18 cellular contexts compared by ENCODE assay signal in genomic region chr6:154852700-154853099, GRCh38.
DNase-seq lines count a peak whose midpoint lies in the region; ATAC-seq, FAIRE-seq and TF ChIP-seq lines count a peak whose summit lies in the region.
"Had no signal": no experiment of that assay in that cellular context is flagged by ENCODE, and none has a peak within 500 bp of the region (broad histone marks: within the 10 kb centered on the region; RNA-seq: fewer than 3 reads in every experiment).

No MANE protein-coding gene starts in this region.

- no peak for FAIRE-seq in bronchial epithelial cell (lab: Jason Lieb, UNC)
- FAIRE-seq in HepG2 (lab: Jason Lieb, UNC), result no peak
- FAIRE-seq: GM12878, pancreas had no signal

- no peak for TF ChIP-seq EP300 in HepG2 (IDR thresholded peaks at IDR 0.05; ENCODE audit: low read depth in 2 of 2, low read length in 2 of 2)
- no peak for TF ChIP-seq EP300 in HepG2 (CRISPR knock-in tag; IDR thresholded peaks at IDR 0.05; ENCODE audit: borderline replicate concordance)
- TF ChIP-seq EP300 in tibial nerve (IDR thresholded peaks at IDR 0.05), result no peak

- H3K27ac ChIP-seq in HepG2 (ENCODE audit: extremely low read length, insufficient read depth, low read length) (no peak overlapping the region), tibial nerve (no peak overlapping the region)
- H3K27ac ChIP-seq: pancreas, upper lobe of right lung had no signal

- CTCF ChIA-PET in Calu3 (lab: Charles Lee), result no interaction called here
- CTCF ChIA-PET in HepG2 (lab: Yijun Ruan, JAX; ENCODE audit: low intra/inter-chr PET ratio, low total read pairs), result no interaction called here
- CTCF ChIA-PET in activated CD4-positive, alpha-beta memory T cell treated with anti-CD3 and anti-CD28 coated beads, Interleukin-2, amount 10 ng/mL, durations not matched to agents 7 days and 5 days (lab: Charles Lee), result interaction anchor here (0.5 kb wide), 1 partner anchor 17 kb away, joined by 3 read pairs; no protein-coding TSS in a partner anchor

- POLR2A ChIA-PET in HepG2 (lab: Yijun Ruan, JAX), result no interaction called here
- POLR2A ChIA-PET in activated CD4-positive, alpha-beta memory T cell treated with anti-CD3 and anti-CD28 coated beads, Interleukin-2, amount 10 ng/mL, durations not matched to agents 7 days and 5 days (lab: Charles Lee), result no interaction called here

- no peaks in the 10 kb centered on the region for H3K9me3 ChIP-seq in HepG2 (ENCODE audit: low read length)
- H3K9me3 ChIP-seq in tibial nerve, result no peaks in the 10 kb centered on the region
- H3K9me3 ChIP-seq: pancreas, upper lobe of right lung had no signal

- H3K27me3 Mint-ChIP-seq in Calu3 (ENCODE audit: unreplicated experiment), result no peaks in the 10 kb centered on the region
- H3K27me3 Mint-ChIP-seq in activated CD4-positive, alpha-beta memory T cell treated with anti-CD3 and anti-CD28 coated beads, Interleukin-2, amount 10 ng/mL, durations not matched to agents 7 days and 5 days, result no peaks in the 10 kb centered on the region
- H3K27me3 Mint-ChIP-seq: activated B cell treated with CpG ODN at 0.5 μM for 24 hours; activated naive CD8-positive, alpha-beta T cell treated with anti-CD3 and anti-CD28 coated beads for 36 hours; B cell had no signal

- no peak for TF ChIP-seq RAD21 in HepG2 (CRISPR knock-in tag; IDR thresholded peaks at IDR 0.05)

- H3K36me3 Mint-ChIP-seq in Calu3 (ENCODE audit: insufficient read depth, unreplicated experiment), result no peaks in the 10 kb centered on the region
- H3K36me3 Mint-ChIP-seq in activated CD4-positive, alpha-beta memory T cell treated with anti-CD3 and anti-CD28 coated beads, Interleukin-2, amount 10 ng/mL, durations not matched to agents 7 days and 5 days (ENCODE audit: low read depth), result peaks cover 13% of the 10 kb centered on the region

- peak; percentile 35 for ATAC-seq in HepG2
- ATAC-seq: GM12878, upper lobe of right lung had no signal

- H3K27me3 ChIP-seq in bronchial epithelial cell (ENCODE audit: control insufficient read depth, insufficient read depth, low read length), result no peaks in the 10 kb centered on the region
- no peaks in the 10 kb centered on the region for H3K27me3 ChIP-seq in HepG2 (ENCODE audit: control insufficient read depth in 1 of 2, insufficient read depth in 2 of 2, low read length in 2 of 2)
- no peaks in the 10 kb centered on the region for H3K27me3 ChIP-seq in tibial nerve
- H3K27me3 ChIP-seq: pancreas, upper lobe of right lung had no signal

- H3K4me1 Mint-ChIP-seq in Calu3 (ENCODE audit: low read depth, unreplicated experiment), result peaks cover 8% of the 10 kb centered on the region
- H3K4me1 Mint-ChIP-seq in activated CD4-positive, alpha-beta memory T cell treated with anti-CD3 and anti-CD28 coated beads, Interleukin-2, amount 10 ng/mL, durations not matched to agents 7 days and 5 days, result no peaks in the 10 kb centered on the region
- H3K4me1 Mint-ChIP-seq: activated B cell treated with CpG ODN at 0.5 μM for 24 hours had no signal

- TF ChIP-seq CTCF in Calu3 (IDR thresholded peaks at IDR 0.05; ENCODE audit: unreplicated experiment) (no peak), bronchial epithelial cell (IDR thresholded peaks at IDR 0.05; ENCODE audit: insufficient read depth, low read length, severe bottlenecking) (no peak), HepG2 (CRISPR knock-in tag; IDR thresholded peaks at IDR 0.05) (no peak), tibial nerve (IDR thresholded peaks at IDR 0.05) (no peak)

- DNase-seq in Calu3 (no peak), M059J (ENCODE audit: low read depth) (peak; percentile 82), bronchial epithelial cell (ENCODE audit: low read depth) (peak; percentile 12), HepG2 (ENCODE audit: low spot score) (peak; percentile 14), NOMO-1 treated with DMSO at 0.1 percent for 48 hours (lab: John Stamatoyannopoulos, UW; ENCODE audit: unreplicated experiment) (no peak), COLO829 (ENCODE audit: low spot score) (no peak), tibial nerve (ENCODE audit: low spot score in 2 of 2) (no peak)
- DNase-seq in activated CD4-positive, alpha-beta memory T cell treated with anti-CD3 and anti-CD28 coated beads, Interleukin-2, amount 10 ng/mL, durations not matched to agents 7 days and 5 days, result no peak
- DNase-seq: activated B cell treated with CpG ODN at 0.5 μM for 24 hours; activated naive CD8-positive, alpha-beta T cell treated with anti-CD3 and anti-CD28 coated beads for 36 hours; islet precursor cell; NCI-H1436 treated with DMSO at 0.1 percent for 48 hours; NCI-H510A; pancreas; stimulated activated naive CD4-positive, alpha-beta T cell; upper lobe of right lung had no signal

- H4K20me1 ChIP-seq in HepG2 (ENCODE audit: insufficient read depth, low read length), result no peaks in the 10 kb centered on the region; the same call in 1 of the 2 replicates

- H3K27ac Mint-ChIP-seq in Calu3 (ENCODE audit: unreplicated experiment), result peak overlapping the region; percentile 43
- H3K27ac Mint-ChIP-seq in activated CD4-positive, alpha-beta memory T cell treated with anti-CD3 and anti-CD28 coated beads, Interleukin-2, amount 10 ng/mL, durations not matched to agents 7 days and 5 days, result no peak overlapping the region
- H3K27ac Mint-ChIP-seq: activated B cell treated with CpG ODN at 0.5 μM for 24 hours; activated naive CD8-positive, alpha-beta T cell treated with anti-CD3 and anti-CD28 coated beads for 36 hours; B cell had no signal

- H3K4me1 ChIP-seq in HepG2 (ENCODE audit: insufficient read depth, low read length) (peaks cover 33% of the 10 kb centered on the region), tibial nerve (peaks cover 0 to 18% (median 0%) of the 10 kb centered on the region in 4 donors)
- H3K4me1 ChIP-seq: upper lobe of right lung had no signal

- H3K36me3 ChIP-seq in bronchial epithelial cell (ENCODE audit: control insufficient read depth, insufficient read depth, low read length) (no peaks in the 10 kb centered on the region), HepG2 (replicated peaks in 1 of 2; ENCODE audit: control insufficient read depth in 1 of 2, insufficient read depth in 2 of 2, low read length in 2 of 2) (peaks cover 0 to 1% of the 10 kb centered on the region in 2 experiments; a peak in 3 of 5 replicates), tibial nerve (peaks cover 0 to 23% (median 0%) of the 10 kb centered on the region in 3 donors)
- H3K36me3 ChIP-seq: pancreas, upper lobe of right lung had no signal

- H3K4me3 Mint-ChIP-seq in Calu3 (ENCODE audit: low read depth, unreplicated experiment), result no peak overlapping the region
- no peak overlapping the region for H3K4me3 Mint-ChIP-seq in activated CD4-positive, alpha-beta memory T cell treated with anti-CD3 and anti-CD28 coated beads, Interleukin-2, amount 10 ng/mL, durations not matched to agents 7 days and 5 days
- H3K4me3 Mint-ChIP-seq: activated B cell treated with CpG ODN at 0.5 μM for 24 hours; activated naive CD8-positive, alpha-beta T cell treated with anti-CD3 and anti-CD28 coated beads for 36 hours; B cell had no signal

- H2AFZ ChIP-seq in HepG2 (ENCODE audit: low read length), result no peak overlapping the region

- no peak overlapping the region for H3K4me3 ChIP-seq in bronchial epithelial cell (ENCODE audit: low read depth, low read length)
- no peak overlapping the region for H3K4me3 ChIP-seq in HepG2 (replicated peaks in 1 of 3; ENCODE audit: insufficient read depth in 1 of 3, low read depth in 2 of 3, low read length in 3 of 3)
- H3K4me3 ChIP-seq in tibial nerve, result no peak overlapping the region
- H3K4me3 ChIP-seq: GM12878, pancreas, upper lobe of right lung had no signal

- H3K9me3 Mint-ChIP-seq in Calu3 (ENCODE audit: low read depth, unreplicated experiment), result no peaks in the 10 kb centered on the region
- no peaks in the 10 kb centered on the region for H3K9me3 Mint-ChIP-seq in activated CD4-positive, alpha-beta memory T cell treated with anti-CD3 and anti-CD28 coated beads, Interleukin-2, amount 10 ng/mL, durations not matched to agents 7 days and 5 days
- H3K9me3 Mint-ChIP-seq: activated B cell treated with CpG ODN at 0.5 μM for 24 hours; activated naive CD8-positive, alpha-beta T cell treated with anti-CD3 and anti-CD28 coated beads for 36 hours had no signal

- no peak overlapping the region for H3K9ac ChIP-seq in HepG2 (ENCODE audit: insufficient read depth, low read depth, low read length)

- WGBS in HepG2 (ENCODE audit: low lambda C conversion rate), result 53% methylated on average over 2 of the region's 2 CpGs
- 39 to 52% methylated on average over 2 of the region's 2 CpGs for WGBS in tibial nerve, 2 donors

- peaks cover 4% of the 10 kb centered on the region for H3K79me2 ChIP-seq in HepG2 (ENCODE audit: insufficient read depth, low read length)

- in situ Hi-C loops in HepG2 (cut with HindIII; ENCODE audit: extremely low pct_ligation_motif_present, low pct_unique_long_range_greater_than_20kb), result no loop called here

- intact Hi-C loops in Calu3 (cut with micrococcal nuclease; ENCODE audit: unreplicated experiment) (no loop called here), HepG2 (cut with micrococcal nuclease; ENCODE audit: unreplicated experiment) (no loop called here)

- BruUV-seq in Calu3 (replicated peaks; lab: Mats Ljungman, UMichigan) (no TSS peak), HepG2 (replicated peaks; lab: Mats Ljungman, UMichigan) (no TSS peak)

- H3K4me2 ChIP-seq in HepG2 (ENCODE audit: low read depth, low read length), result no peak overlapping the region

- TF ChIP-seq POLR2A in HepG2 (IDR thresholded peaks at IDR 0.05; ENCODE audit: insufficient read depth in 1 of 2, low read depth in 2 of 2, low read length in 2 of 2) (no peak), tibial nerve (IDR thresholded peaks at IDR 0.05) (no peak)

TF ChIP-seq in HepG2, 621 proteins besides CTCF, POLR2A, EP300 and RAD21 (continues in another document):
- no peak for TF ChIP-seq PCBP1 (IDR thresholded peaks at IDR 0.05; ENCODE audit: borderline replicate concordance, low read depth, low read length)
- TF ChIP-seq ZBTB3 (CRISPR knock-in tag; IDR thresholded peaks at IDR 0.05; ENCODE audit: borderline replicate concordance, low read depth), result peak; percentile 35; the same call in 1 of the 2 replicates
- peak; percentile 93; the same call in 1 of the 2 replicates for TF ChIP-seq SIX1 (CRISPR knock-in tag; IDR thresholded peaks at IDR 0.05; ENCODE audit: borderline replicate concordance)
- TF ChIP-seq XBP1 (CRISPR knock-in tag; IDR thresholded peaks at IDR 0.05), result no peak
- TF ChIP-seq ZNF772 (CRISPR knock-in tag; IDR thresholded peaks at IDR 0.05), result no peak
- 0 out of 2 replicates have a peak, but pooled peaks have one; percentile 13 for TF ChIP-seq SAP130 (CRISPR knock-in tag; IDR thresholded peaks at IDR 0.05; ENCODE audit: low read depth)
- peak; percentile 79 for TF ChIP-seq FOXA3 (CRISPR knock-in tag; IDR thresholded peaks at IDR 0.05)
- peak; percentile 48; the same call in 1 of the 2 replicates for TF ChIP-seq SIX4 (CRISPR knock-in tag; IDR thresholded peaks at IDR 0.05)
- no peak for TF ChIP-seq MIER3 (CRISPR knock-in tag; IDR thresholded peaks at IDR 0.05; ENCODE audit: borderline replicate concordance)
- TF ChIP-seq HOXA3 (CRISPR knock-in tag; IDR thresholded peaks at IDR 0.05), result no peak

Comparison
In these comparisons a context has a peak if more than half of its experiments do, and no peak if none do; other contexts are left out.
1. DNase-seq: peak in M059J (single experiment), bronchial epithelial cell (single experiment) and HepG2 (single experiment); none in Calu3 (single experiment), activated CD4-positive, alpha-beta memory T cell treated with anti-CD3 and anti-CD28 coated beads, Interleukin-2, amount 10 ng/mL, durations not matched to agents 7 days and 5 days (single experiment), NOMO-1 treated with DMSO at 0.1 percent for 48 hours (single experiment), COLO829 (single experiment) and tibial nerve (0 of 2).